8 cellular contexts compared by ENCODE assay signal in genomic region chr20:35306931-35307517, GRCh38. TPM values are rescaled to one million over a fixed set of nuclear protein-coding genes. Genes with fewer than 3 reads are reported as not detected.
DNase-seq lines count a peak whose midpoint lies in the region; ATAC-seq and TF ChIP-seq lines count a peak whose summit lies in the region.

No MANE protein-coding gene starts in this region.

- peaks cover 37% of the 10 kb centered on the region for H3K4me1 Mint-ChIP-seq in activated naive CD4-positive, alpha-beta T cell treated with anti-CD3 and anti-CD28 coated beads, Interleukin-2, amount 50 U/mL, for 24 hours

- intact Hi-C loops in heart left ventricle (cut with DNase I) = loop anchor here in 3 of 10 donors (2.0 to 5.0 kb wide), 4 partner anchors 20 to 138 kb away; partner anchors contain the start of gene GDF5 (in 1 of the 3)

- peaks cover 0 to 25% (median 11%) of the 10 kb centered on the region in 9 donors for H3K36me3 ChIP-seq in heart left ventricle
- H3K36me3 ChIP-seq in rectal smooth muscle tissue (ENCODE audit: control insufficient read depth, insufficient read depth, low read length) = no peaks in the 10 kb centered on the region

- WGBS in heart left ventricle, 4 donors = 20 to 52% (median 36%) methylated on average over 2 to 4 of the region's 4 CpGs

- H3K36me3 Mint-ChIP-seq in activated naive CD4-positive, alpha-beta T cell treated with anti-CD3 and anti-CD28 coated beads, Interleukin-2, amount 50 U/mL, for 24 hours = peaks cover 3% of the 10 kb centered on the region

- peaks cover 0 to 36% (median 18%) of the 10 kb centered on the region in 12 donors for H3K4me1 ChIP-seq in heart left ventricle
- peaks cover 23% of the 10 kb centered on the region for H3K4me1 ChIP-seq in rectal smooth muscle tissue (ENCODE audit: control insufficient read depth, insufficient read depth, low read length)

- no peaks in the 10 kb centered on the region for H3K27me3 Mint-ChIP-seq in activated naive CD4-positive, alpha-beta T cell treated with anti-CD3 and anti-CD28 coated beads, Interleukin-2, amount 50 U/mL, for 24 hours

- peak; percentile 37 to 61 (median 59) for ATAC-seq in heart left ventricle
- no peak for ATAC-seq in GM21381 (IDR thresholded peaks at IDR 0.05; ENCODE audit: unreplicated experiment)
- no peak for ATAC-seq in HG03457 (IDR thresholded peaks at IDR 0.05; ENCODE audit: unreplicated experiment)

- H3K27ac ChIP-seq in heart left ventricle (peak overlapping the region; percentile 8 to 78 (median 56)), rectal smooth muscle tissue (ENCODE audit: low read depth, low read length) (peak overlapping the region; percentile 84)

- H3K27me3 ChIP-seq in heart left ventricle (no peaks in the 10 kb centered on the region), rectal smooth muscle tissue (ENCODE audit: control insufficient read depth, insufficient read depth, low read length) (no peaks in the 10 kb centered on the region)

- peak overlapping the region; percentile 76 for H3K27ac Mint-ChIP-seq in activated naive CD4-positive, alpha-beta T cell treated with anti-CD3 and anti-CD28 coated beads, Interleukin-2, amount 50 U/mL, for 24 hours

- H3K9me3 Mint-ChIP-seq in activated naive CD4-positive, alpha-beta T cell treated with anti-CD3 and anti-CD28 coated beads, Interleukin-2, amount 50 U/mL, for 24 hours = no peaks in the 10 kb centered on the region

- TF ChIP-seq CTCF in GM12865 (IDR thresholded peaks at IDR 0.05; ENCODE audit: insufficient read depth, low read depth, low read length, missing control alignments) (peak; percentile 50), heart left ventricle (IDR thresholded peaks at IDR 0.05) (peak; percentile 35 to 77 (median 62))

- H3K4me3 ChIP-seq in GM12865 (ENCODE audit: low read depth, low read length) = no peak overlapping the region
- H3K4me3 ChIP-seq in heart left ventricle = no peak overlapping the region
- no peak overlapping the region for H3K4me3 ChIP-seq in rectal smooth muscle tissue (ENCODE audit: low read length)

- no peak overlapping the region for H3K9ac ChIP-seq in rectal smooth muscle tissue (ENCODE audit: low read length)

- DNase-seq in AG08396 (ENCODE audit: low spot score) (peak; percentile 49), GM12865 (ENCODE audit: low read depth) (peak; percentile 27), NCI-H748 (lab: John Stamatoyannopoulos, UW; ENCODE audit: unreplicated experiment) (peak; percentile 49), heart left ventricle (peak in 2 of 5 donors; percentile 40 to 51)

- no peak overlapping the region for H3K4me3 Mint-ChIP-seq in activated naive CD4-positive, alpha-beta T cell treated with anti-CD3 and anti-CD28 coated beads, Interleukin-2, amount 50 U/mL, for 24 hours

- H3K9me3 ChIP-seq in heart left ventricle = no peaks in the 10 kb centered on the region

- no peak for TF ChIP-seq POLR2A in heart left ventricle (IDR thresholded peaks at IDR 0.05)

RNA-seq across cellular contexts. Expression of gene FAM83C, which starts 14.8 kb away (rescaled TPM):
- not detected for total RNA-seq in heart left ventricle
- polyA plus RNA-seq in heart left ventricle = not detected

RNA-seq across cellular contexts. Expression of gene EIF6, which starts 22.5 kb away (rescaled TPM):
- 10 to 100 TPM; 27.5 to 65.0 (median 42.1) TPM for total RNA-seq in heart left ventricle
- 100 to 1,000 TPM in 1 of 2 donors, 10 to 100 TPM in 1; 32.8 to 150 TPM for polyA plus RNA-seq in heart left ventricle

RNA-seq across cellular contexts. Expression of gene MMP24OS, which starts 29.1 kb away (rescaled TPM):
- total RNA-seq in heart left ventricle = 10 to 100 TPM; 17.5 to 64.8 (median 41.6) TPM
- 10 to 100 TPM; 11.7 to 41.9 TPM for polyA plus RNA-seq in heart left ventricle

Comparison
In these comparisons a context has a peak if more than half of its experiments do, and no peak if none do; other contexts are left out.
1. ATAC-seq: peak in heart left ventricle (4 of 4); none in GM21381 (single experiment) and HG03457 (single experiment).